In genomic region chr7:64888561-64888900, GRCh38 we compare ENCODE assay signal across 8 cellular contexts. TPM values are rescaled to one million over a fixed set of nuclear protein-coding genes. Genes with fewer than 3 reads are reported as not detected.
DNase-seq lines count a peak whose midpoint lies in the region; ATAC-seq, FAIRE-seq and TF ChIP-seq lines count a peak whose summit lies in the region.

No MANE protein-coding gene starts in this region.

- H3K9me3 ChIP-seq in Panc1 (ENCODE audit: control insufficient read depth, insufficient read depth, low read depth, low read length), result no peaks in the 10 kb centered on the region
- H3K9me3 ChIP-seq in gastroesophageal sphincter, result no peaks in the 10 kb centered on the region
- no peaks in the 10 kb centered on the region for H3K9me3 ChIP-seq in ovary

- no peak for TF ChIP-seq POLR2A in gastroesophageal sphincter (IDR thresholded peaks at IDR 0.05)
- TF ChIP-seq POLR2A in ovary (IDR thresholded peaks at IDR 0.05), result no peak

- CTCF ChIA-PET in Panc1 (lab: Charles Lee), result no interaction called here

- peaks cover 9% of the 10 kb centered on the region for H3K27me3 ChIP-seq in Panc1 (ENCODE audit: control insufficient read depth, insufficient read depth, low read length)
- peaks cover 10% of the 10 kb centered on the region for H3K27me3 ChIP-seq in gastroesophageal sphincter
- no peaks in the 10 kb centered on the region for H3K27me3 ChIP-seq in ovary

- no peak for FAIRE-seq in D721Med (lab: Jason Lieb, UNC)

- H3K27ac ChIP-seq in Panc1 (ENCODE audit: low read length) (peak overlapping the region; percentile 39; the same call in 1 of the 2 replicates), gastroesophageal sphincter (peak overlapping the region in 2 of 4 donors; percentile 17 to 54), ovary (no peak overlapping the region)

- DNase-seq in D721Med (ENCODE audit: insufficient read length, low spot score), result peak; percentile 3
- DNase-seq in Panc1 (ENCODE audit: low read depth, low spot score), result no peak
- peak in 1 of 5 donors; percentile 28 for DNase-seq in ovary
- DNase-seq in UCSD-AML1 (lab: John Stamatoyannopoulos, UW; ENCODE audit: unreplicated experiment), result no peak
- no peak for DNase-seq in GF-D8 (lab: John Stamatoyannopoulos, UW)
- no peak for DNase-seq in kidney tubule cell (ENCODE audit: low spot score)
- no peak for DNase-seq in NCI-H2107 treated with DMSO at 0.1 percent for 48 hours (lab: John Stamatoyannopoulos, UW; ENCODE audit: unreplicated experiment)

- H3K36me3 ChIP-seq in Panc1 (ENCODE audit: control insufficient read depth, insufficient read depth, low read length) (no peaks in the 10 kb centered on the region), gastroesophageal sphincter (no peaks in the 10 kb centered on the region), ovary (no peaks in the 10 kb centered on the region)

- intact Hi-C loops in Panc1 (cut with micrococcal nuclease; ENCODE audit: unreplicated experiment) (no loop called here), ovary (cut with DNase I) (no loop called here)

- 11% methylated on average over 6 of the region's 17 CpGs; no CpG with 5 or more reads in 1 of the 2 donors for WGBS in gastroesophageal sphincter (ENCODE audit: low coverage in 1 of 2), 2 donors
- WGBS in ovary, 3 donors, result 5 to 6% (median 5%) methylated on average over 16 to 17 of the region's 17 CpGs

- TF ChIP-seq EP300 in gastroesophageal sphincter (IDR thresholded peaks at IDR 0.05) (no peak), ovary (IDR thresholded peaks at IDR 0.05) (no peak)

- TF ChIP-seq CTCF in D721Med (IDR thresholded peaks at IDR 0.05; ENCODE audit: insufficient read depth, missing control alignments) (no peak), Panc1 (IDR thresholded peaks at IDR 0.05) (no peak), gastroesophageal sphincter (IDR thresholded peaks at IDR 0.05) (no peak), ovary (IDR thresholded peaks at IDR 0.05) (no peak)

- in situ Hi-C loops in Panc1 (cut with HindIII; ENCODE audit: low pct_unique_long_range_greater_than_20kb, low sequenced_read_pairs), result no loop called here

- ATAC-seq in Panc1, result peak; percentile 54
- peak; percentile 20 for ATAC-seq in gastroesophageal sphincter

- BruUV-seq in Panc1 (replicated peaks; lab: Mats Ljungman, UMichigan), result no TSS peak

- H3K4me1 ChIP-seq in Panc1 (ENCODE audit: control insufficient read depth, insufficient read depth, low read length), result peaks cover 9% of the 10 kb centered on the region; the same call in 1 of the 2 replicates
- H3K4me1 ChIP-seq in gastroesophageal sphincter, result peaks cover 0 to 54% (median 21%) of the 10 kb centered on the region in 3 donors
- peaks cover 11% of the 10 kb centered on the region for H3K4me1 ChIP-seq in ovary (ENCODE audit: insufficient read depth)

- H3K4me3 ChIP-seq in Panc1 (ENCODE audit: low read depth in 2 of 2, low read length in 2 of 2), result peak overlapping the region; percentile 40 to 62
- H3K4me3 ChIP-seq in gastroesophageal sphincter, result peak overlapping the region; percentile 30 to 57
- peak overlapping the region; percentile 39 for H3K4me3 ChIP-seq in ovary

- POLR2A ChIA-PET in Panc1 (lab: Charles Lee), result interaction anchor here (0.7 kb wide), 1 partner anchor 8 kb away, joined by 3 read pairs; no protein-coding TSS in a partner anchor

RNA-seq across cellular contexts. Expression of gene ZNF273, which starts 14.5 kb away (rescaled TPM):
- total RNA-seq in Panc1 (2021; ENCODE audit: unreplicated experiment), result 6.4 TPM
- polyA plus RNA-seq in Panc1 (2012; ENCODE audit: insufficient read length), result 2.0 TPM
- total RNA-seq in gastroesophageal sphincter, result 1 to 10 TPM; 3.0 to 7.8 (median 4.1) TPM
- total RNA-seq in ovary, result 10 to 100 TPM in 1 of 7 donors, 1 to 10 TPM in 6; 4.4 to 13.0 (median 7.3) TPM
- polyA plus RNA-seq in ovary, result 1 to 10 TPM; 4.8 to 5.2 TPM
